ENCODE assay signal across 8 cellular contexts in genomic region chr14:32077081-32078029, GRCh38. TPM values are rescaled to one million over a fixed set of nuclear protein-coding genes. Genes with fewer than 3 reads are reported as not detected.
A peak's percentile ranks its signal among the peaks of the same experiment; 100 is the strongest.
DNase-seq lines count a peak whose midpoint lies in the region; ATAC-seq and TF ChIP-seq lines count a peak whose summit lies in the region.

A gene with protein sequence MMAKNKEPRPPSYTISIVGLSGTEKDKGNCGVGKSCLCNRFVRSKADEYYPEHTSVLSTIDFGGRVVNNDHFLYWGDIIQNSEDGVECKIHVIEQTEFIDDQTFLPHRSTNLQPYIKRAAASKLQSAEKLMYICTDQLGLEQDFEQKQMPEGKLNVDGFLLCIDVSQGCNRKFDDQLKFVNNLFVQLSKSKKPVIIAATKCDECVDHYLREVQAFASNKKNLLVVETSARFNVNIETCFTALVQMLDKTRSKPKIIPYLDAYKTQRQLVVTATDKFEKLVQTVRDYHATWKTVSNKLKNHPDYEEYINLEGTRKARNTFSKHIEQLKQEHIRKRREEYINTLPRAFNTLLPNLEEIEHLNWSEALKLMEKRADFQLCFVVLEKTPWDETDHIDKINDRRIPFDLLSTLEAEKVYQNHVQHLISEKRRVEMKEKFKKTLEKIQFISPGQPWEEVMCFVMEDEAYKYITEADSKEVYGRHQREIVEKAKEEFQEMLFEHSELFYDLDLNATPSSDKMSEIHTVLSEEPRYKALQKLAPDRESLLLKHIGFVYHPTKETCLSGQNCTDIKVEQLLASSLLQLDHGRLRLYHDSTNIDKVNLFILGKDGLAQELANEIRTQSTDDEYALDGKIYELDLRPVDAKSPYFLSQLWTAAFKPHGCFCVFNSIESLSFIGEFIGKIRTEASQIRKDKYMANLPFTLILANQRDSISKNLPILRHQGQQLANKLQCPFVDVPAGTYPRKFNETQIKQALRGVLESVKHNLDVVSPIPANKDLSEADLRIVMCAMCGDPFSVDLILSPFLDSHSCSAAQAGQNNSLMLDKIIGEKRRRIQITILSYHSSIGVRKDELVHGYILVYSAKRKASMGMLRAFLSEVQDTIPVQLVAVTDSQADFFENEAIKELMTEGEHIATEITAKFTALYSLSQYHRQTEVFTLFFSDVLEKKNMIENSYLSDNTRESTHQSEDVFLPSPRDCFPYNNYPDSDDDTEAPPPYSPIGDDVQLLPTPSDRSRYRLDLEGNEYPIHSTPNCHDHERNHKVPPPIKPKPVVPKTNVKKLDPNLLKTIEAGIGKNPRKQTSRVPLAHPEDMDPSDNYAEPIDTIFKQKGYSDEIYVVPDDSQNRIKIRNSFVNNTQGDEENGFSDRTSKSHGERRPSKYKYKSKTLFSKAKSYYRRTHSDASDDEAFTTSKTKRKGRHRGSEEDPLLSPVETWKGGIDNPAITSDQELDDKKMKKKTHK (N-terminal part only) (plus strand): TSS chr14:32077304. CDS start chr14:32090670, 13,366 bp downstream.

- H3K4me2 ChIP-seq in mammary epithelial cell (ENCODE audit: insufficient read depth, low read depth, low read length), result peak within 1 kb of the TSS; percentile 87

- H4K20me1 ChIP-seq in mammary epithelial cell (ENCODE audit: insufficient read depth, low read length), result no peaks in the 10 kb centered on the region

- in situ Hi-C loops in mammary epithelial cell (cut with MboI; ENCODE audit: low sequenced_read_pairs in 2 of 2), result loop anchor here in 1 of 2 donors (10.0 kb wide), 3 partner anchors 143 to 397 kb away; no protein-coding TSS in a partner anchor

- CTCF ChIA-PET in mammary epithelial cell (lab: Charles Lee; ENCODE audit: low non-redundant PET), result interaction anchor here (0.6 kb wide), 1 partner anchor 167 kb away, joined by 3 read pairs; no protein-coding TSS in a partner anchor

- BruUV-seq in mammary epithelial cell (replicated peaks; lab: Mats Ljungman, UMichigan), result no TSS peak

- peak within 1 kb of the TSS; percentile 99 for H3K9ac ChIP-seq in ES-I3 (ENCODE audit: low read depth, low read length)
- H3K9ac ChIP-seq in mammary epithelial cell (ENCODE audit: insufficient read depth, low read length), result peak within 1 kb of the TSS; percentile 99

- DNase-seq in UCSD-AML1 (lab: John Stamatoyannopoulos, UW; ENCODE audit: unreplicated experiment) (peak; percentile 42), mammary epithelial cell (no peak), islet precursor cell (peak; percentile 74), globus pallidus (ENCODE audit: low spot score) (no peak)
- DNase-seq in stimulated activated CD4-positive, alpha-beta T cell treated with anti-CD3 and anti-CD28 coated beads, Interleukin-12 subunit alpha, Interleukin-12 subunit beta, amount 100 ng/mL, for 48 hours (ENCODE audit: low read depth in 2 of 3, low spot score in 1 of 3), result peak; percentile 16 to 48 (median 17)

- intact Hi-C loops in mammary epithelial cell (cut with micrococcal nuclease), result loop anchor here (2.0 to 5.0 kb wide), 4 partner anchors 85 to 565 kb away; partner anchors contain the start of genes RNU6-7 and RNU6-8

- TF ChIP-seq CTCF in LNCAP (IDR thresholded peaks at IDR 0.05), result peak; percentile 8; the same call in 1 of the 2 replicates
- TF ChIP-seq CTCF in mammary epithelial cell (conservative IDR thresholded peaks at IDR 0.05 in 1 of 2, IDR thresholded peaks at IDR 0.05 in 1 of 2; ENCODE audit: extremely low read depth in 1 of 2, insufficient read depth in 1 of 2, low read depth in 1 of 2, low read length in 2 of 2), result no peak

- peaks cover 74% of the 10 kb centered on the region for H3K79me2 ChIP-seq in mammary epithelial cell (ENCODE audit: insufficient read depth, low read length)

- peak; percentile 42 for ATAC-seq in GM21825 (IDR thresholded peaks at IDR 0.05; ENCODE audit: unreplicated experiment)

- H3K9me3 ChIP-seq in ES-I3 (ENCODE audit: control insufficient read depth, insufficient read depth, low read length) (no peaks in the 10 kb centered on the region), mammary epithelial cell (replicated peaks; ENCODE audit: insufficient read depth, low read length) (no peaks in the 10 kb centered on the region)

- no peaks in the 10 kb centered on the region for H3K27me3 ChIP-seq in mammary epithelial cell (ENCODE audit: insufficient read depth, low read length)

- H3K4me3 ChIP-seq in mammary epithelial cell (replicated peaks in 1 of 3; ENCODE audit: insufficient read depth in 1 of 3, low read depth in 2 of 3, low read length in 3 of 3), result peak within 1 kb of the TSS; percentile 97 to 99 (median 98)

- H3K36me3 ChIP-seq in ES-I3 (ENCODE audit: insufficient read depth, low read length) (no peaks in the 10 kb centered on the region), mammary epithelial cell (ENCODE audit: insufficient read depth, low read length) (no peaks in the 10 kb centered on the region)

- H2AFZ ChIP-seq in mammary epithelial cell (ENCODE audit: low read depth, low read length), result peak within 1 kb of the TSS; percentile 75

- H3K27ac ChIP-seq in mammary epithelial cell (ENCODE audit: insufficient read depth, low read depth, low read length), result peak within 1 kb of the TSS; percentile 97

- peaks cover 19% of the 10 kb centered on the region for H3K4me1 ChIP-seq in ES-I3 (ENCODE audit: insufficient read depth, low read length)
- no peaks in the 10 kb centered on the region for H3K4me1 ChIP-seq in mammary epithelial cell (ENCODE audit: insufficient read depth, low read length)

- WGBS in mammary epithelial cell (ENCODE audit: low coverage, missing lambda C conversion rate), result 0% methylated on average over 3 of the region's 98 CpGs

- dilution Hi-C loops in mammary epithelial cell (cut with HindIII; ENCODE audit: low sequenced_read_pairs), result loop anchor here (5.0 kb wide), 1 partner anchor 65 kb away; no protein-coding TSS in a partner anchor

RNA-seq across cellular contexts. Expression of the gene that starts here (rescaled TPM):
- 100 to 1,000 TPM; 107 to 221 TPM for total RNA-seq in mammary epithelial cell
- 19.8 TPM for polyA plus RNA-seq in mammary epithelial cell
- 51.0 TPM for polyA minus RNA-seq in mammary epithelial cell

Comparison
In these comparisons a context has a peak if more than half of its experiments do, and no peak if none do; other contexts are left out.
1. DNase-seq: peak in UCSD-AML1 (single experiment), islet precursor cell (single experiment) and stimulated activated CD4-positive, alpha-beta T cell treated with anti-CD3 and anti-CD28 coated beads, Interleukin-12 subunit alpha, Interleukin-12 subunit beta, amount 100 ng/mL, for 48 hours (3 of 3); none in mammary epithelial cell (single experiment) and globus pallidus (single experiment).